15 cellular contexts compared by ENCODE assay signal in genomic region chr12:107492393-107493134, GRCh38.
DNase-seq lines count a peak whose midpoint lies in the region; ATAC-seq and TF ChIP-seq lines count a peak whose summit lies in the region.
"Had no signal": no experiment of that assay in that cellular context is flagged by ENCODE, and none has a peak within 500 bp of the region (broad histone marks: within the 10 kb centered on the region; RNA-seq: fewer than 3 reads in every experiment).

No MANE protein-coding gene starts in this region.

- DNase-seq in activated CD8-positive, alpha-beta memory T cell treated with anti-CD3 and anti-CD28 coated beads, Interleukin-2, amount 10 ng/mL, durations not matched to agents 7 days and 5 days = no peak
- DNase-seq in activated CD8-positive, alpha-beta memory T cell treated with anti-CD3 and anti-CD28 coated beads for 24 hours = no peak
- no peak for DNase-seq in activated naive CD8-positive, alpha-beta T cell treated with anti-CD3 and anti-CD28 coated beads for 36 hours
- DNase-seq in sciatic nerve (ENCODE audit: low spot score) (no peak), H9 (no peak)
- DNase-seq: activated CD8-positive, alpha-beta memory T cell treated with anti-CD3 and anti-CD28 coated beads, Interleukin-2, amount 50 U/mL, for 4 hours; kidney; NCI-H446 treated with DMSO at 0.1 percent for 48 hours; ovary; SJCRH30 had no signal

- no peaks in the 10 kb centered on the region for H3K79me1 ChIP-seq in H9 (ENCODE audit: insufficient read depth, low read depth, low read length, poor library complexity, severe bottlenecking)

- H3K27ac Mint-ChIP-seq in activated CD8-positive, alpha-beta memory T cell treated with anti-CD3 and anti-CD28 coated beads, Interleukin-2, amount 10 ng/mL, durations not matched to agents 7 days and 5 days = peak overlapping the region; percentile 68
- H3K27ac Mint-ChIP-seq in activated naive CD8-positive, alpha-beta T cell treated with anti-CD3 and anti-CD28 coated beads for 36 hours = peak overlapping the region; percentile 13
- H3K27ac Mint-ChIP-seq in H9 = peak overlapping the region in 1 of 3 experiments; percentile 37; a peak in 1 of 7 replicates

- no peak overlapping the region for H2AK5ac ChIP-seq in H9 (ENCODE audit: insufficient read length, low read length)

- H3K18ac ChIP-seq in H9 (ENCODE audit: insufficient read length, low read depth, low read length) = no peak overlapping the region

- no peak overlapping the region for H2BK20ac ChIP-seq in H9 (ENCODE audit: low read depth, low read length, poor library complexity, severe bottlenecking)

- H3K27me3 Mint-ChIP-seq in activated CD8-positive, alpha-beta memory T cell treated with anti-CD3 and anti-CD28 coated beads, Interleukin-2, amount 10 ng/mL, durations not matched to agents 7 days and 5 days = no peaks in the 10 kb centered on the region
- H3K27me3 Mint-ChIP-seq in activated naive CD8-positive, alpha-beta T cell treated with anti-CD3 and anti-CD28 coated beads for 36 hours = no peaks in the 10 kb centered on the region
- peaks cover 14% of the 10 kb centered on the region for H3K27me3 Mint-ChIP-seq in H9 (ENCODE audit: low read depth)

- no peaks in the 10 kb centered on the region for H3K79me2 ChIP-seq in H9 (ENCODE audit: insufficient read depth, low read length)

- no peak overlapping the region for H4K8ac ChIP-seq in H9 (replicated peaks; ENCODE audit: insufficient read length, low read depth, low read length)

- H4K5ac ChIP-seq in H9 (ENCODE audit: insufficient read length, low read depth, low read length) = no peak overlapping the region

- H2BK5ac ChIP-seq in H9 (ENCODE audit: insufficient read length, low read length) = no peak overlapping the region

- no peak overlapping the region for H3K56ac ChIP-seq in H9 (ENCODE audit: insufficient read length, low read depth, low read length)

- no peaks in the 10 kb centered on the region for H3K23me2 ChIP-seq in H9 (ENCODE audit: insufficient read length, low read depth, low read length, poor library complexity, severe bottlenecking)

- H4K91ac ChIP-seq in H9 (ENCODE audit: insufficient read length, low read depth, low read length) = no peak overlapping the region

- H3K9me3 Mint-ChIP-seq in activated CD8-positive, alpha-beta memory T cell treated with anti-CD3 and anti-CD28 coated beads, Interleukin-2, amount 10 ng/mL, durations not matched to agents 7 days and 5 days (ENCODE audit: low read depth) = peaks cover 4% of the 10 kb centered on the region
- no peaks in the 10 kb centered on the region for H3K9me3 Mint-ChIP-seq in activated naive CD8-positive, alpha-beta T cell treated with anti-CD3 and anti-CD28 coated beads for 36 hours
- H3K9me3 Mint-ChIP-seq in H9 = no peaks in the 10 kb centered on the region; a peak in 2 of 5 replicates

- H2AFZ ChIP-seq in H9 (ENCODE audit: low read length) = no peak overlapping the region

- no peaks in the 10 kb centered on the region for H3K27me3 ChIP-seq in H9 (ENCODE audit: insufficient read depth, low read length)
- H3K27me3 ChIP-seq: ovary, SJCRH30, tibial nerve had no signal

- H3K4ac ChIP-seq in H9 (ENCODE audit: low read depth, low read length) = no peak overlapping the region

- no peak overlapping the region for H3K4me3 Mint-ChIP-seq in activated CD8-positive, alpha-beta memory T cell treated with anti-CD3 and anti-CD28 coated beads, Interleukin-2, amount 10 ng/mL, durations not matched to agents 7 days and 5 days
- H3K4me3 Mint-ChIP-seq in activated naive CD8-positive, alpha-beta T cell treated with anti-CD3 and anti-CD28 coated beads for 36 hours = no peak overlapping the region
- no peak overlapping the region for H3K4me3 Mint-ChIP-seq in H9
- H3K4me3 Mint-ChIP-seq: central memory CD8-positive, alpha-beta T cell had no signal

- CTCF ChIA-PET in activated CD8-positive, alpha-beta memory T cell treated with anti-CD3 and anti-CD28 coated beads, Interleukin-2, amount 10 ng/mL, durations not matched to agents 7 days and 5 days (lab: Charles Lee) = interaction anchor here (0.8 kb wide), 1 partner anchor 360 kb away, joined by 4 read pairs; no protein-coding TSS in a partner anchor

- H3K27ac ChIP-seq in H9 (ENCODE audit: insufficient read length, low read depth, low read length) = no peak overlapping the region
- H3K27ac ChIP-seq: ovary, SJCRH30 had no signal

- H2BK15ac ChIP-seq in H9 (ENCODE audit: low read depth, low read length) = no peak overlapping the region

- TF ChIP-seq CTCF in H9 (conservative IDR thresholded peaks at IDR 0.05) = no peak

- H3K9ac ChIP-seq in H9 (ENCODE audit: extremely low read depth, insufficient read length, low read length) = no peak overlapping the region

- H3K4me1 Mint-ChIP-seq in activated CD8-positive, alpha-beta memory T cell treated with anti-CD3 and anti-CD28 coated beads, Interleukin-2, amount 10 ng/mL, durations not matched to agents 7 days and 5 days = peaks cover 13% of the 10 kb centered on the region
- H3K4me1 Mint-ChIP-seq in activated naive CD8-positive, alpha-beta T cell treated with anti-CD3 and anti-CD28 coated beads for 36 hours = peaks cover 28% of the 10 kb centered on the region
- peaks cover 11 to 19% of the 10 kb centered on the region in 2 experiments for H3K4me1 Mint-ChIP-seq in H9

- H3T11ph ChIP-seq in H9 (ENCODE audit: low read length) = no peak overlapping the region

- no peak overlapping the region for H3K4me2 ChIP-seq in H9 (ENCODE audit: insufficient read depth, insufficient read length, low read length)

- peaks cover 2% of the 10 kb centered on the region for H3K36me3 Mint-ChIP-seq in activated CD8-positive, alpha-beta memory T cell treated with anti-CD3 and anti-CD28 coated beads, Interleukin-2, amount 10 ng/mL, durations not matched to agents 7 days and 5 days
- H3K36me3 Mint-ChIP-seq in activated naive CD8-positive, alpha-beta T cell treated with anti-CD3 and anti-CD28 coated beads for 36 hours = peaks cover 7% of the 10 kb centered on the region
- peaks cover 0 to 1% (median 0%) of the 10 kb centered on the region in 3 experiments; a peak in 1 of 7 replicates for H3K36me3 Mint-ChIP-seq in H9 (ENCODE audit: insufficient read depth in 1 of 3, low read depth in 3 of 3)

- H2BK12ac ChIP-seq in H9 (ENCODE audit: insufficient read length, low read depth, low read length) = no peak overlapping the region

- peaks cover 5% of the 10 kb centered on the region; the same call in 1 of the 2 replicates for H3K4me1 ChIP-seq in H9 (ENCODE audit: insufficient read depth, low read length)
- H3K4me1 ChIP-seq: SJCRH30 had no signal

- intact Hi-C loops in sciatic nerve (cut with DNase I) = no loop called here

- no peaks in the 10 kb centered on the region for H3K9me3 ChIP-seq in H9 (ENCODE audit: control insufficient read depth, low read depth, low read length)
- H3K9me3 ChIP-seq: ovary, SJCRH30, tibial nerve had no signal

- H4K20me1 ChIP-seq in H9 (ENCODE audit: control insufficient read depth, insufficient read depth, insufficient read length) = no peaks in the 10 kb centered on the region

- WGBS in H9 (ENCODE audit: extremely low coverage, insufficient read length, low lambda C conversion rate) = no CpG with 5 or more reads among the region's 6 CpGs

- H3K14ac ChIP-seq in H9 (ENCODE audit: insufficient read depth, low read length) = no peak overlapping the region

- no peak overlapping the region for H2BK120ac ChIP-seq in H9 (ENCODE audit: low read depth, low read length, poor library complexity, severe bottlenecking)

- no peak overlapping the region for H3K23ac ChIP-seq in H9 (ENCODE audit: insufficient read length, low read depth, low read length)

- ATAC-seq in activated CD8-positive, alpha-beta memory T cell treated with anti-CD3 and anti-CD28 coated beads, Interleukin-2, amount 10 ng/mL, durations not matched to agents 7 days and 5 days = no peak
- ATAC-seq in HG03342 (IDR thresholded peaks at IDR 0.05; ENCODE audit: unreplicated experiment) = peak; percentile 58
- peak; percentile 27 for ATAC-seq in sciatic nerve
- ATAC-seq in HG03039 (IDR thresholded peaks at IDR 0.05; ENCODE audit: unreplicated experiment) = no peak
- ATAC-seq in GM21528 (IDR thresholded peaks at IDR 0.05; ENCODE audit: low FRiP score, unreplicated experiment) = no peak

Comparison
In these comparisons a context has a peak if more than half of its experiments do, and no peak if none do; other contexts are left out.
1. ATAC-seq: peak in HG03342 (single experiment) and sciatic nerve (single experiment); none in activated CD8-positive, alpha-beta memory T cell treated with anti-CD3 and anti-CD28 coated beads, Interleukin-2, amount 10 ng/mL, durations not matched to agents 7 days and 5 days (single experiment), HG03039 (single experiment) and GM21528 (single experiment).